In genomic region chr15:81407679-81408078, GRCh38 we compare ENCODE assay signal across 1 cellular context.
TF ChIP-seq lines count a peak whose summit lies in the region.

No MANE protein-coding gene starts in this region.

TF ChIP-seq in IMR-90, 13 proteins besides CTCF, POLR2A, EP300 and RAD21 (continued from another document):
- no peak for TF ChIP-seq ELK1 (IDR thresholded peaks at IDR 0.05; ENCODE audit: borderline replicate concordance, low read depth, low read length)
- TF ChIP-seq MAZ (IDR thresholded peaks at IDR 0.05; ENCODE audit: borderline replicate concordance, low read depth, low read length): no peak
- no peak for TF ChIP-seq CHD1 (IDR thresholded peaks at IDR 0.05; ENCODE audit: low read depth, low read length)
- no peak for TF ChIP-seq FOS (IDR thresholded peaks at IDR 0.05; ENCODE audit: low read depth, low read length)
- TF ChIP-seq MAFK (IDR thresholded peaks at IDR 0.05; ENCODE audit: low read depth, low read length): no peak
